In the genomic region with DNA sequence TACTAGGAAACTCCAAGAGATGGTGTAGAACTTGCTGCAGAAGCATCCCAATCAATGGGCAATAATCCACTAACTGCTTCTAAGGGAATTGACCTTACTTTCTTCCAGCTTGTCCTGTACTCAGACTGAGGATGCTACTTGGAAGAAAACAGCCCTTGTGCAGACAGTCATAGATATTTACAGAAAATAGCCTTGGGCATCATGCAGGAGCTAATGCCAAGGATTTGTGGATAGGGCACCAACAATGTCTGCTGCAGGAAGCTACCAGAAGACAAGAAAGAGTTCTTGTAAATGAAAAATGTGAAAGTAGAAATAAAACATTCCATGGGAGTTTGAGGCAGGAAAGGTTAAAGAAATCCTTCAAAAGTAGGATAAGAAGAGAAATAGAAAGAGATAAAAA, we compare ENCODE assay signal across 23 cellular contexts.
"Had no signal": no experiment of that assay in that cellular context is flagged by ENCODE, and none has a peak within 500 bp of the region (broad histone marks: within the 10 kb centered on the region; RNA-seq: fewer than 3 reads in every experiment).

No MANE protein-coding gene starts in this region.

- FAIRE-seq: endometrium, islet of Langerhans, keratinocyte had no signal

- H3K27ac Mint-ChIP-seq: dendritic cell treated with granulocyte-macrophage colony-stimulating factor and Interleukin-4, amounts not matched to agents 40 ng/mL and 50 ng/mL, for 4 days; effector memory CD8-positive, alpha-beta T cell; endodermal cell; mesothelial cell of epicardium had no signal

- DNase-seq: colonic mucosa; cortex of kidney; effector CD8-positive, alpha-beta T cell; effector memory CD8-positive, alpha-beta T cell; endodermal cell; foreskin keratinocyte; gastrocnemius medialis; glutamatergic neuron; head of caudate nucleus; heart right ventricle; hippocampal formation; left cardiac atrium; left lung; left ventricle myocardium superior; lower lobe of right lung; mesenchymal stem cell; mucosa of descending colon; naive B cell had no signal

- H3K4me3 Mint-ChIP-seq: dendritic cell treated with granulocyte-macrophage colony-stimulating factor and Interleukin-4, amounts not matched to agents 40 ng/mL and 50 ng/mL, for 4 days; effector memory CD8-positive, alpha-beta T cell; endodermal cell; mesothelial cell of epicardium; naive B cell had no signal

- H3K9me3 Mint-ChIP-seq: dendritic cell treated with granulocyte-macrophage colony-stimulating factor and Interleukin-4, amounts not matched to agents 40 ng/mL and 50 ng/mL, for 4 days had no signal

- ATAC-seq: effector memory CD8-positive, alpha-beta T cell; foreskin keratinocyte; gastrocnemius medialis; heart right ventricle; left cardiac atrium; left lung; left ventricle myocardium superior; lower lobe of right lung; mucosa of descending colon had no signal

- H3K36me3 Mint-ChIP-seq: mesothelial cell of epicardium had no signal

- H3K4me1 Mint-ChIP-seq: mesothelial cell of epicardium, naive B cell had no signal
